Comparison of ENCODE assay signal across 26 cellular contexts in the genomic region with DNA sequence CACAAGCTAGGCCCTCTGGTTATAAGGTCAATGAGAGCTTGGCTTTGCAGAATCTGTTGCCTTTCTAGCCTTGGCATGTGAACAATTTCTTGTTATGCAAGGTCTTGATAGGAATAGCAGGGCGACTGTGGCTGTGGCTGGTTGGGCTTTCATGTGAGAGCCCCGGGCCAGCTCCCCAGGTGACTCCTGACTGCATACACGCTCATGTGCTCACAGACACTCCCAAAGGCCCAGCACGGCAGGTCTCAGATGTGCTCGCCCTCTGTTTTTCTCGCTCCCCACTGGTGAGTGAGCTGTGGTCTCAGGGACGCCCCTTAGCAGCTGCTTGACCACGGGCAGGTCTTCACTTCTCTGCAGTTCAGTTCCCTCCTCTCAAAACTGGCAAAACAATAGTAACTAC.
"Had no signal": no experiment of that assay in that cellular context is flagged by ENCODE, and none has a peak within 500 bp of the region (broad histone marks: within the 10 kb centered on the region; RNA-seq: fewer than 3 reads in every experiment).

No MANE protein-coding gene starts in this region.

- H3K4me1 ChIP-seq: breast epithelium had no signal

- H3K4me3 ChIP-seq: adrenal gland, breast epithelium, SK-N-MC had no signal

- DNase-seq: activated B cell treated with CpG ODN at 0.5 μM for 24 hours; activated CD4-positive, alpha-beta T cell treated with anti-CD3 and anti-CD28 coated beads for 36 hours; activated CD4-positive, alpha-beta T cell treated with anti-CD3 and anti-CD28 coated beads, Interleukin-2, amount 50 U/mL, for 1 hour; activated CD8-positive, alpha-beta memory T cell treated with anti-CD3 and anti-CD28 coated beads, Interleukin-2, amount 50 U/mL, for 48 hours; activated CD8-positive, alpha-beta T cell treated with anti-CD3 and anti-CD28 coated beads, Interleukin-2, amount 10 ng/mL, durations not matched to agents 7 days and 5 days; activated naive CD4-positive, alpha-beta T cell treated with anti-CD3 and anti-CD28 coated beads, Interleukin-2, amount 50 U/mL, for 16 hours; activated naive CD8-positive, alpha-beta T cell treated with anti-CD3 and anti-CD28 coated beads, Interleukin-2, amount 10 ng/mL, durations not matched to agents 7 days and 5 days; activated T-cell treated with anti-CD3 and anti-CD28 coated beads, Interleukin-2, amount 50 U/mL, for 1 hour; anterior cingulate cortex; IMR-90; KBM-7; NCI-H1048; NCI-H146; NCI-H187 treated with DMSO at 0.1 percent for 48 hours; NCI-H2081 treated with DMSO at 0.1 percent for 48 hours; NCI-H446; NCI-H524; PC-3; T-cell; T-helper 2 cell; T1000 had no signal

- H3K27me3 ChIP-seq: adrenal gland, breast epithelium had no signal

- H3K9me3 ChIP-seq: adrenal gland, breast epithelium had no signal

- H3K36me3 ChIP-seq: adrenal gland, breast epithelium had no signal

- ATAC-seq: activated CD4-positive, alpha-beta T cell treated with anti-CD3 and anti-CD28 coated beads for 36 hours; activated CD8-positive, alpha-beta T cell treated with anti-CD3 and anti-CD28 coated beads, Interleukin-2, amount 10 ng/mL, durations not matched to agents 7 days and 5 days; PC-3; T-cell had no signal

- H3K27ac ChIP-seq: adrenal gland, breast epithelium, SK-N-MC had no signal

- FAIRE-seq: RCC 7860, TTC549 had no signal
